Comparison of ENCODE assay signal across 20 cellular contexts in the genomic region with DNA sequence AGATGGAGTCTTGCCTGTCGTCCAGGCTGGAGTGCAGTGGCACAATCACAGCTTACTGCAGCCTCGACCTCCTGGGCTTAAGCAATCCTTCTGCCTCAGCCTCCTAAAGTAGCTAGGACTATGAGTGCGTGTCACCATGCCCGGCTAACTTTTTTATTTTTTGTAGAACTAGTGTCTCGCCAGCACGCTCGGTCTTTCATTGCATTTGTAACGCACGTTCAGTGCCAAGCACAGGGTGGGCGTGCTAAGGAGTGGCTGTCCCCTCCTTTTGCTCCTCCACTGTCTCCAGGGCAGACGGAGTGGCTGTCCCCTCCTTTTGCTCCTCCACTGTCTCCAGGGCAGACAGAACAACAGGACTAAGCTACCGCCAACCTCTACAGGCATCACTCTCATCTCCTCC.
A peak's percentile ranks its signal among the peaks of the same experiment; 100 is the strongest.
DNase-seq lines count a peak whose midpoint lies in the region; ATAC-seq, FAIRE-seq and TF ChIP-seq lines count a peak whose summit lies in the region.
"Had no signal": no experiment of that assay in that cellular context is flagged by ENCODE, and none has a peak within 500 bp of the region (broad histone marks: within the 10 kb centered on the region; RNA-seq: fewer than 3 reads in every experiment).

No MANE protein-coding gene starts in this region.

- peaks cover 82% of the 10 kb centered on the region for H3K4me1 Mint-ChIP-seq in activated naive CD4-positive, alpha-beta T cell treated with anti-CD3 and anti-CD28 coated beads for 36 hours (ENCODE audit: low read depth)
- H3K4me1 Mint-ChIP-seq in neural progenitor cell: peaks cover 64% of the 10 kb centered on the region

- H3K4me2 ChIP-seq in GM12878 (ENCODE audit: control insufficient read depth, insufficient read depth) (peak overlapping the region; percentile 99), neural progenitor cell (no peak overlapping the region)

- peaks cover 57% of the 10 kb centered on the region for H3K4me1 ChIP-seq in GM12878 (ENCODE audit: control insufficient read depth, insufficient read depth, low read length)
- H3K4me1 ChIP-seq in neural progenitor cell: peaks cover 28% of the 10 kb centered on the region

- TF ChIP-seq POLR2A in GM12878 (IDR thresholded peaks at IDR 0.05; ENCODE audit: low read depth, low read length): no peak

- H3K9ac ChIP-seq in GM12878 (ENCODE audit: control insufficient read depth, insufficient read depth, low read length): 0 out of 2 replicates have a peak overlapping the region, but pooled peaks have one; percentile 7
- H3K9ac ChIP-seq in neural progenitor cell: no peak overlapping the region

- RAD21 ChIA-PET in GM12878 (lab: Charles Lee; ENCODE audit: unreplicated experiment): interaction anchor here (1.9 to 9.6 kb wide), 3 partner anchors 17 to 58 kb away, joined by 3 to 236 read pairs (median 79); a partner anchor contains a TSS

- WGBS in GM12878 (ENCODE audit: insufficient coverage, insufficient replicate concordance, low lambda C conversion rate, missing lambda C conversion rate): 94% methylated on average over 12 of the region's 12 CpGs

- peaks cover 9% of the 10 kb centered on the region for H3F3A ChIP-seq in neural progenitor cell (ENCODE audit: low read depth)

- peak overlapping the region; percentile 31 for H3K27ac Mint-ChIP-seq in activated naive CD4-positive, alpha-beta T cell treated with anti-CD3 and anti-CD28 coated beads for 36 hours
- peak overlapping the region in 1 of 2 donors; percentile 58 for H3K27ac Mint-ChIP-seq in activated naive CD4-positive, alpha-beta T cell treated with anti-CD3 and anti-CD28 coated beads, Interleukin-2, amount 50 U/mL, for 72 hours
- peak overlapping the region; percentile 88 for H3K27ac Mint-ChIP-seq in neural progenitor cell

- ATAC-seq in activated naive CD4-positive, alpha-beta T cell treated with anti-CD3 and anti-CD28 coated beads, Interleukin-2, amount 50 U/mL, for 72 hours: no peak
- ATAC-seq in GM12878: no peak
- ATAC-seq in GM21723 (IDR thresholded peaks at IDR 0.05; ENCODE audit: unreplicated experiment): no peak
- ATAC-seq: left ventricle myocardium superior had no signal

- no peak overlapping the region for H2AFZ ChIP-seq in GM12878 (ENCODE audit: control insufficient read depth, low read depth, low read length)
- no peak overlapping the region for H2AFZ ChIP-seq in neural progenitor cell (replicated peaks)

- FAIRE-seq in GM12878 (lab: Jason Lieb, UNC): no peak

- H3K79me2 ChIP-seq in GM12878 (ENCODE audit: control insufficient read depth, insufficient read depth, low read length) (peaks cover 93% of the 10 kb centered on the region), neural progenitor cell (ENCODE audit: low read depth) (peaks cover 54% of the 10 kb centered on the region)

- SMC1A ChIA-PET in GM12878 (lab: Charles Lee; ENCODE audit: uncharacterized antibody, unreplicated experiment): interaction anchor here (3.5 to 13.7 kb wide), 3 partner anchors 13 to 59 kb away, joined by 36 to 349 read pairs (median 205); a partner anchor contains a TSS

- intact Hi-C loops in activated naive CD4-positive, alpha-beta T cell treated with anti-CD3 and anti-CD28 coated beads for 36 hours (cut with micrococcal nuclease): no loop called here
- intact Hi-C loops in GM12878 (cut with micrococcal nuclease; ENCODE audit: unreplicated experiment): no loop called here

- no peaks in the 10 kb centered on the region for H3K9me3 Mint-ChIP-seq in activated naive CD4-positive, alpha-beta T cell treated with anti-CD3 and anti-CD28 coated beads for 36 hours
- no peaks in the 10 kb centered on the region for H3K9me3 Mint-ChIP-seq in activated naive CD4-positive, alpha-beta T cell treated with anti-CD3 and anti-CD28 coated beads, Interleukin-2, amount 50 U/mL, for 72 hours
- H3K9me3 Mint-ChIP-seq in neural progenitor cell: no peaks in the 10 kb centered on the region

- H3K36me3 Mint-ChIP-seq in activated naive CD4-positive, alpha-beta T cell treated with anti-CD3 and anti-CD28 coated beads for 36 hours (ENCODE audit: low read depth): peaks cover 14% of the 10 kb centered on the region
- peaks cover 10 to 29% of the 10 kb centered on the region in 2 donors for H3K36me3 Mint-ChIP-seq in activated naive CD4-positive, alpha-beta T cell treated with anti-CD3 and anti-CD28 coated beads, Interleukin-2, amount 50 U/mL, for 72 hours
- H3K36me3 Mint-ChIP-seq in neural progenitor cell: peaks cover 6% of the 10 kb centered on the region

- no peak for TF ChIP-seq EP300 in GM12878 (IDR thresholded peaks at IDR 0.05; ENCODE audit: borderline replicate concordance in 1 of 2, control insufficient read depth in 1 of 2, low read depth in 2 of 2, low read length in 2 of 2)

- H3K4me3 ChIP-seq in GM12878 (no peak overlapping the region), neural progenitor cell (no peak overlapping the region)

- no peak overlapping the region for H3K4me3 Mint-ChIP-seq in activated naive CD4-positive, alpha-beta T cell treated with anti-CD3 and anti-CD28 coated beads for 36 hours
- no peak overlapping the region for H3K4me3 Mint-ChIP-seq in neural progenitor cell

- TF ChIP-seq CTCF in GM12878 (IDR thresholded peaks at IDR 0.05 in 2 of 3, conservative IDR thresholded peaks at IDR 0.05 in 1 of 3; ENCODE audit: control insufficient read depth in 2 of 3, extremely low read depth in 1 of 3, insufficient read depth in 1 of 3, low read depth in 3 of 3, low read length in 3 of 3): no peak
- no peak for TF ChIP-seq CTCF in neural progenitor cell (IDR thresholded peaks at IDR 0.05)

- H3K36me3 ChIP-seq in KOPT-K1 (ENCODE audit: insufficient read depth, low read length) (peaks cover 40% of the 10 kb centered on the region), GM12878 (ENCODE audit: control insufficient read depth in 2 of 2, insufficient read depth in 2 of 2, low read length in 1 of 2) (peaks cover 25 to 35% of the 10 kb centered on the region in 2 experiments), neural progenitor cell (no peaks in the 10 kb centered on the region)

- H3K9me3 ChIP-seq in KOPT-K1 (ENCODE audit: insufficient read depth, low read length, poor library complexity, severe bottlenecking) (no peaks in the 10 kb centered on the region), GM12878 (replicated peaks; ENCODE audit: control insufficient read depth, insufficient read depth, low read length) (no peaks in the 10 kb centered on the region), neural progenitor cell (ENCODE audit: low read depth) (no peaks in the 10 kb centered on the region)
- H3K9me3 ChIP-seq: neutrophil had no signal

- H3K27ac ChIP-seq in KOPT-K1 (ENCODE audit: low read depth, low read length, poor library complexity, severe bottlenecking) (peak overlapping the region; percentile 92), GM12878 (ENCODE audit: control insufficient read depth, insufficient read depth) (peak overlapping the region; percentile 91; the same call in 1 of the 2 replicates), neural progenitor cell (no peak overlapping the region)
- H3K27ac ChIP-seq: C4-2B, neutrophil had no signal

- DNase-seq in activated naive CD4-positive, alpha-beta T cell treated with anti-CD3 and anti-CD28 coated beads for 36 hours: no peak
- DNase-seq in activated naive CD4-positive, alpha-beta T cell treated with anti-CD3 and anti-CD28 coated beads, Interleukin-2, amount 50 U/mL, for 72 hours (ENCODE audit: low spot score in 2 of 2): no peak
- DNase-seq in GM12878 (ENCODE audit: low read depth, low spot score): no peak
- DNase-seq in neural progenitor cell (ENCODE audit: low spot score): no peak
- DNase-seq in NCI-H446 treated with DMSO at 0.1 percent for 48 hours (lab: John Stamatoyannopoulos, UW): no peak
- DNase-seq in germinal center (ENCODE audit: low spot score): no peak
- DNase-seq: activated CD4-positive, alpha-beta T cell treated with anti-CD3 and anti-CD28 coated beads, Interleukin-2, amount 50 U/mL, for 1 hour; cortex of kidney; DMS79; HCEC 1CT; left ventricle myocardium superior; NCI-H2107; Right ventricle myocardium superior; stimulated activated CD4-positive, alpha-beta T cell treated with anti-CD3 and anti-CD28 coated beads, Interleukin-2, amount 100 ng/mL, for 24 hours; stimulated activated naive CD4-positive, alpha-beta T cell treated with Interleukin-2 at 50 U/mL for 16 hours; SW 1271 had no signal

- no peaks in the 10 kb centered on the region for H3K27me3 Mint-ChIP-seq in activated naive CD4-positive, alpha-beta T cell treated with anti-CD3 and anti-CD28 coated beads for 36 hours (ENCODE audit: low read depth)
- H3K27me3 Mint-ChIP-seq in neural progenitor cell (ENCODE audit: insufficient read depth, low read depth): peaks cover 14% of the 10 kb centered on the region

- POLR2A ChIA-PET in GM12878 (lab: Charles Lee): interaction anchor here (2.0 to 9.6 kb wide), 2 partner anchors 34 to 57 kb away, joined by 6 to 140 read pairs; a partner anchor contains a TSS

- H3K27me3 ChIP-seq in GM12878 (replicated peaks in 1 of 2; ENCODE audit: control insufficient read depth in 2 of 2, insufficient read depth in 2 of 2, low read length in 1 of 2) (no peaks in the 10 kb centered on the region), neural progenitor cell (no peaks in the 10 kb centered on the region)
- H3K27me3 ChIP-seq: neutrophil had no signal

- TF ChIP-seq RAD21 in GM12878 (IDR thresholded peaks at IDR 0.05; ENCODE audit: insufficient read depth, low read depth, low read length): no peak

- in situ Hi-C loops in GM12878 (cut with MboI): loop anchor here (25.0 kb wide), 1 partner anchor 1405 kb away; no protein-coding TSS in a partner anchor

- CTCF ChIA-PET in activated naive CD4-positive, alpha-beta T cell treated with anti-CD3 and anti-CD28 coated beads for 36 hours (lab: Charles Lee): interaction anchor here (3.6 kb wide), 1 partner anchor 33 kb away, joined by 17 read pairs; no protein-coding TSS in a partner anchor
- CTCF ChIA-PET in GM12878 (lab: Yijun Ruan, JAX): interaction anchor here (1.0 to 5.6 kb wide), 5 partner anchors 8 to 58 kb away, joined by 3 to 70 read pairs (median 12); a partner anchor contains a TSS

- H4K20me1 ChIP-seq in GM12878 (ENCODE audit: control insufficient read depth, insufficient read depth): no peaks in the 10 kb centered on the region; the same call in 1 of the 2 replicates
- peaks cover 40% of the 10 kb centered on the region for H4K20me1 ChIP-seq in neural progenitor cell (ENCODE audit: low read depth)

- BruUV-seq in GM12878 (replicated peaks; lab: Mats Ljungman, UMichigan): no TSS peak

TF ChIP-seq in GM12878, 131 proteins besides CTCF, POLR2A, EP300 and RAD21 (continues in another document):
- TF ChIP-seq SIN3A (IDR thresholded peaks at IDR 0.05; ENCODE audit: low read depth, low read length): no peak
- no peak for TF ChIP-seq CBFB (IDR thresholded peaks at IDR 0.05; ENCODE audit: low read depth)
- TF ChIP-seq BRCA1 (IDR thresholded peaks at IDR 0.05; ENCODE audit: low read depth, low read length): no peak
- TF ChIP-seq EED (IDR thresholded peaks at IDR 0.05; ENCODE audit: low read depth): no peak
- no peak for TF ChIP-seq NR2C1 (IDR thresholded peaks at IDR 0.05)
- no peak for TF ChIP-seq CEBPB (IDR thresholded peaks at IDR 0.05; ENCODE audit: borderline replicate concordance in 1 of 2, low read depth in 2 of 2, low read length in 2 of 2)
- TF ChIP-seq RELA (IDR thresholded peaks at IDR 0.05; ENCODE audit: borderline replicate concordance, partially characterized antibody): no peak
- no peak for TF ChIP-seq ZNF274 (IDR thresholded peaks at IDR 0.05; ENCODE audit: insufficient read depth, insufficient read length)
